In the genomic region with DNA sequence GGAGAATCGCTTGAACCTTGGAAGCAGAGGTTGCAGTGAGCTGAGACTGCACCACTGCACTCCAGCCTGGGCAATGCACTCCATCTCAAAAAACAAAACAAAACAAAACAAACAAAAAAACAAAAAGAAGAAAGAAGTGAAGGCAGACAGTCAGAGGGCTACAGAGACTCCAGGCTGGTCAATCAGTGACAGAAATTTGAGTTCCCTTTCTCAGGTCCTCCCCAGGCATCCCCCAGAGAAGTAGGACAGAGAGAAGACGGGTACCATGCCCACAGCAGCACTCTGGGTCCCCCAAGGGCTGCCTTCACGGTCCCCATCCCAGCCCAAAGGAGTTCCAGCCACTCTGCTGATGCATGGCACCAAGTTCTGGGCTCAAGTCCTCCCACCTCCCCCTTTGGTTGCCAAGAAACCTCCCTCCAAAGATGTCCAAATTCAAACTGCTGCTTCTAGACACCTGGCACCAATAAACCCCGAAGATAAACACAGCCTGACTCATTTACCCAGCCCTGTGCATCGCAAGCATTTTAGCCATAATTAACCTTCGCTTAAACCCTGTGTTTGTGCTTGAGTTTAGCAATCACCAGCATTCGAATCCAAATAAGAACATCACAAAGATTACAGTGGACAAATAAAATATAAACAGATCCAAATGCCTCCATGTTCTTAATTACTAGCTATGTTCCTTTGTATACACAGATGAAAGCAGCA, we compare ENCODE assay signal across 10 cellular contexts. TPM values are rescaled to one million over a fixed set of nuclear protein-coding genes. Genes with fewer than 3 reads are reported as not detected.
DNase-seq lines count a peak whose midpoint lies in the region; ATAC-seq lines count a peak whose summit lies in the region.
"Had no signal": no experiment of that assay in that cellular context is flagged by ENCODE, and none has a peak within 500 bp of the region (broad histone marks: within the 10 kb centered on the region; RNA-seq: fewer than 3 reads in every experiment).

No MANE protein-coding gene starts in this region.

- H3K36me3 Mint-ChIP-seq in effector memory CD8-positive, alpha-beta T cell (ENCODE audit: insufficient read depth) = peaks cover 50% of the 10 kb centered on the region

- H3K4me1 Mint-ChIP-seq in effector memory CD8-positive, alpha-beta T cell (ENCODE audit: low read depth in 2 of 2) = peaks cover 75 to 89% of the 10 kb centered on the region in 2 donors

- peak overlapping the region; percentile 36 to 49 for H3K4me3 Mint-ChIP-seq in effector memory CD8-positive, alpha-beta T cell
- H3K4me3 Mint-ChIP-seq: IgD-negative memory B cell had no signal

- H3K27me3 Mint-ChIP-seq in effector memory CD8-positive, alpha-beta T cell = no peaks in the 10 kb centered on the region
- H3K27me3 Mint-ChIP-seq: IgD-negative memory B cell had no signal

- H3K9me3 Mint-ChIP-seq in effector memory CD8-positive, alpha-beta T cell = no peaks in the 10 kb centered on the region
- H3K9me3 Mint-ChIP-seq: IgD-negative memory B cell had no signal

- DNase-seq in A172 (ENCODE audit: low spot score) (peak; percentile 71), NCI-H748 (lab: John Stamatoyannopoulos, UW; ENCODE audit: unreplicated experiment) (peak; percentile 92), medulla oblongata (ENCODE audit: extremely low spot score) (no peak), DMS53 treated with DMSO at 0.1 percent for 48 hours (lab: John Stamatoyannopoulos, UW; ENCODE audit: unreplicated experiment) (no peak)
- no peak for DNase-seq in effector memory CD8-positive, alpha-beta T cell

- ATAC-seq in GM18907 (IDR thresholded peaks at IDR 0.05; ENCODE audit: unreplicated experiment) (peak; percentile 60), GM18517 (IDR thresholded peaks at IDR 0.05; ENCODE audit: unreplicated experiment) (no peak), HG02938 (IDR thresholded peaks at IDR 0.05; ENCODE audit: unreplicated experiment) (no peak)
- no peak for ATAC-seq in effector memory CD8-positive, alpha-beta T cell (replicated peaks)
- ATAC-seq: Right ventricle myocardium inferior had no signal

- peak overlapping the region; percentile 56 to 96 for H3K27ac Mint-ChIP-seq in effector memory CD8-positive, alpha-beta T cell

RNA-seq across cellular contexts. Expression of a gene that starts 24.0 kb away (rescaled TPM):
- total RNA-seq in A172 (2014; rRNA removed; shearing (Covaris generic)) = 5.1 and 11.1 TPM in 2 replicates

Comparison
In these comparisons a context has a peak if more than half of its experiments do, and no peak if none do; other contexts are left out.
1. DNase-seq: peak in A172 (single experiment) and NCI-H748 (single experiment); none in effector memory CD8-positive, alpha-beta T cell (0 of 3), medulla oblongata (single experiment) and DMS53 treated with DMSO at 0.1 percent for 48 hours (single experiment).